In the genomic region with DNA sequence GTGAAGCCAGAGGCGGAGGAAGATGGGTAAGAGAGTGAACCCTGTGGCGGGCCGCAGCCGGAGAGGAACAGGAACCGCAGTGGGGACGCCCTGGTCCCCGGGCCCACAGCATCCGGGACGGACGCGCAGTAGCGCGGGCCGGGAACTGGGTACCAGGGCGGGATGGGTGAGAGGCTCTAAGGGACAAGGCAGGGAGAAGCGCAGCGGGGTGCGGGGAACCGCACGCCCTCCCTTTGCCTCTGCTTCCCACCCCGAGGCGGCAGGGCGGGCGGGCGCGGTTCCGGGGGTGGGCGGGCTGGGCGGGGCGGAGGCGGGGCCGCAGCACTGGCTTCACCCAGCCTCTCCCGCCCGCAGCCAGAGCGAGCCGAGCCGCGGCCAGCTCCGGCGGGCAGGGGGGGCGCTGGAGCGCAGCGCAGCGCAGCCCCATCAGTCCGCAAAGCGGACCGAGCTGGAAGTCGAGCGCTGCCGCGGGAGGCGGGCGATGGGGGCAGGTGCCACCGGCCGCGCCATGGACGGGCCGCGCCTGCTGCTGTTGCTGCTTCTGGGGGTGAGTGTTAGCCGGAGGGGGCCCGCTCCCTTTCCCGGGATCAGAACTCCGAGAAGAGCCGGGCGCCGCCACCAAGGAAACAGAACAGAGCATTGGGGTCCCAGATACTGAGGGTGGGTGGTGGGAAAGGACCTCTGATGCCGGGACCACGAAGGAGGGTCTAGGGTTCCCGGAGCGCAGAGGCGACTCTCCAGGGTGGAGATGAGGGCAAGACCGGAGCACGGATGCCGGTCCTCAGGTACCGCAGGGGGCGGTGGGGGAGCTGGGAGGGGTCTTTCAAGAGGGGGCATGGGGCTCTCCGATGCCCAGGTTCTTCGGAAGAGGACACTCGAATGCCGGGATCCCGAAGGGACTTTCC, we compare ENCODE assay signal across 8 cellular contexts. TPM values are rescaled to one million over a fixed set of nuclear protein-coding genes. Genes with fewer than 3 reads are reported as not detected.
DNase-seq lines count a peak whose midpoint lies in the region; ATAC-seq and TF ChIP-seq lines count a peak whose summit lies in the region.

A gene with protein sequence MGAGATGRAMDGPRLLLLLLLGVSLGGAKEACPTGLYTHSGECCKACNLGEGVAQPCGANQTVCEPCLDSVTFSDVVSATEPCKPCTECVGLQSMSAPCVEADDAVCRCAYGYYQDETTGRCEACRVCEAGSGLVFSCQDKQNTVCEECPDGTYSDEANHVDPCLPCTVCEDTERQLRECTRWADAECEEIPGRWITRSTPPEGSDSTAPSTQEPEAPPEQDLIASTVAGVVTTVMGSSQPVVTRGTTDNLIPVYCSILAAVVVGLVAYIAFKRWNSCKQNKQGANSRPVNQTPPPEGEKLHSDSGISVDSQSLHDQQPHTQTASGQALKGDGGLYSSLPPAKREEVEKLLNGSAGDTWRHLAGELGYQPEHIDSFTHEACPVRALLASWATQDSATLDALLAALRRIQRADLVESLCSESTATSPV (plus strand): TSS at position 357 of the 905 bp plus-strand sequence. CDS start 125 bp downstream, at position 482.

- peaks cover 33% of the 10 kb centered on the region for H3K4me1 ChIP-seq in CD8-positive, alpha-beta T cell (ENCODE audit: insufficient read depth, low read length)
- peaks cover 20% of the 10 kb centered on the region for H3K4me1 ChIP-seq in GM23338 (ENCODE audit: insufficient read depth)
- peaks cover 0 to 38% (median 17%) of the 10 kb centered on the region in 4 donors for H3K4me1 ChIP-seq in tibial nerve

- peak in 6 of 7 experiments; percentile 30 to 71 (median 40) for DNase-seq in CD8-positive, alpha-beta T cell
- DNase-seq in GM23338 (ENCODE audit: low spot score) (peak; percentile 76), NCI-H82 (lab: John Stamatoyannopoulos, UW) (peak; percentile 82), foreskin fibroblast (peak; percentile 25 to 59), tibial nerve (ENCODE audit: low spot score in 2 of 2) (no peak)
- DNase-seq in activated T-cell treated with anti-CD3 and anti-CD28 coated beads, Interleukin-2, amount 50 U/mL, for 48 hours: peak; percentile 58 to 70

- POLR2A ChIA-PET in CD8-positive, alpha-beta T cell (lab: Charles Lee): no interaction called here

- no peaks in the 10 kb centered on the region; the same call in 1 of the 2 replicates for H3F3A ChIP-seq in GM23338 (replicated peaks; ENCODE audit: low read depth)
- no peaks in the 10 kb centered on the region for H3F3A ChIP-seq in neural cell (ENCODE audit: insufficient read depth, low read length, poor library complexity, severe bottlenecking)

- peak within 1 kb of the TSS; percentile 67 for H3K4me3 ChIP-seq in CD8-positive, alpha-beta T cell (ENCODE audit: low read depth, low read length)
- H3K4me3 ChIP-seq in GM23338 (peak within 1 kb of the TSS; percentile 80), foreskin fibroblast (ENCODE audit: low read depth in 1 of 2, low read length in 2 of 2) (peak within 1 kb of the TSS; percentile 15 to 24), neural cell (ENCODE audit: low read length) (peak within 1 kb of the TSS; percentile 79), tibial nerve (peak within 1 kb of the TSS; percentile 44 to 71 (median 60))

- no peak within 1 kb of the TSS for H3K27ac Mint-ChIP-seq in CD8-positive, alpha-beta T cell
- no peak within 1 kb of the TSS for H3K27ac Mint-ChIP-seq in GM23338

- TF ChIP-seq RAD21 in neural cell (conservative IDR thresholded peaks at IDR 0.05): no peak

- H3K27ac ChIP-seq in CD8-positive, alpha-beta T cell (ENCODE audit: low read depth, low read length): no peak within 1 kb of the TSS
- H3K27ac ChIP-seq in GM23338 (ENCODE audit: low read depth): no peak within 1 kb of the TSS
- H3K27ac ChIP-seq in neural cell (ENCODE audit: low read length): no peak within 1 kb of the TSS
- peak within 1 kb of the TSS; percentile 34 to 85 (median 66) for H3K27ac ChIP-seq in tibial nerve

- peaks cover 28% of the 10 kb centered on the region for H3K4me1 Mint-ChIP-seq in CD8-positive, alpha-beta T cell (ENCODE audit: low read depth)
- H3K4me1 Mint-ChIP-seq in GM23338: peaks cover 23% of the 10 kb centered on the region

- H3K27me3 ChIP-seq in CD8-positive, alpha-beta T cell (ENCODE audit: insufficient read depth, low read length): peaks cover 24% of the 10 kb centered on the region
- H3K27me3 ChIP-seq in GM23338 (ENCODE audit: insufficient read depth) (peaks cover 68% of the 10 kb centered on the region), neural cell (ENCODE audit: insufficient read depth, low read depth, low read length) (peaks cover 58% of the 10 kb centered on the region), tibial nerve (peaks cover 0 to 46% of the 10 kb centered on the region in 2 donors)

- intact Hi-C loops in CD8-positive, alpha-beta T cell (cut with DNase I, micrococcal nuclease): loop anchor here (1.0 to 10.0 kb wide), 5 partner anchors 80 to 210 kb away; partner anchors contain the start of genes PHB1 (in 1 of the 2) and SLC35B1 (in 1 of the 2)

- no peaks in the 10 kb centered on the region for H3K9me3 ChIP-seq in CD8-positive, alpha-beta T cell (ENCODE audit: low read length)
- H3K9me3 ChIP-seq in neural cell (ENCODE audit: low read length): no peaks in the 10 kb centered on the region
- no peaks in the 10 kb centered on the region for H3K9me3 ChIP-seq in tibial nerve

- H2AFZ ChIP-seq in GM23338: peak within 1 kb of the TSS; percentile 85
- no peak within 1 kb of the TSS for H2AFZ ChIP-seq in neural cell (ENCODE audit: low read depth, low read length)

- no peaks in the 10 kb centered on the region for H3K36me3 ChIP-seq in CD8-positive, alpha-beta T cell (ENCODE audit: insufficient read depth, low read length)
- H3K36me3 ChIP-seq in GM23338 (ENCODE audit: insufficient read depth) (no peaks in the 10 kb centered on the region), neural cell (ENCODE audit: insufficient read depth, low read length) (no peaks in the 10 kb centered on the region), tibial nerve (no peaks in the 10 kb centered on the region)

- WGBS in tibial nerve, 2 donors: 1% methylated on average over 36 to 47 of the region's 81 CpGs

- peak within 1 kb of the TSS; percentile 79 for H3K4me3 Mint-ChIP-seq in CD8-positive, alpha-beta T cell
- H3K4me3 Mint-ChIP-seq in GM23338: peak within 1 kb of the TSS; percentile 82

- peaks cover 34% of the 10 kb centered on the region for H3K27me3 Mint-ChIP-seq in CD8-positive, alpha-beta T cell (ENCODE audit: low read depth)
- peaks cover 48% of the 10 kb centered on the region for H3K27me3 Mint-ChIP-seq in GM23338 (ENCODE audit: insufficient read depth, low read depth, poor library complexity)

- CTCF ChIA-PET in CD8-positive, alpha-beta T cell (lab: Charles Lee): interaction anchor here (0.7 to 6.0 kb wide), 4 partner anchors 12 to 167 kb away, joined by 3 to 51 read pairs (median 4); no protein-coding TSS in a partner anchor

- no peaks in the 10 kb centered on the region for H4K20me1 ChIP-seq in GM23338 (replicated peaks; ENCODE audit: insufficient read depth)
- H4K20me1 ChIP-seq in neural cell (ENCODE audit: insufficient read depth): no peaks in the 10 kb centered on the region

- H3K79me2 ChIP-seq in GM23338 (replicated peaks; ENCODE audit: insufficient read depth) (no peaks in the 10 kb centered on the region), neural cell (replicated peaks; ENCODE audit: insufficient read depth, low read length) (no peaks in the 10 kb centered on the region)

- no peaks in the 10 kb centered on the region for H3K9me3 Mint-ChIP-seq in CD8-positive, alpha-beta T cell
- H3K9me3 Mint-ChIP-seq in GM23338: no peaks in the 10 kb centered on the region

- peak; percentile 88 to 91 for TF ChIP-seq POLR2A in tibial nerve (IDR thresholded peaks at IDR 0.05)

- no peaks in the 10 kb centered on the region for H3K36me3 Mint-ChIP-seq in CD8-positive, alpha-beta T cell
- no peaks in the 10 kb centered on the region for H3K36me3 Mint-ChIP-seq in GM23338 (ENCODE audit: low read depth)

- ATAC-seq in CD8-positive, alpha-beta T cell: peak; percentile 58
- ATAC-seq in GM23338: peak; percentile 43
- ATAC-seq in HG03442 (IDR thresholded peaks at IDR 0.05; ENCODE audit: unreplicated experiment): no peak

- H3K9me2 ChIP-seq in GM23338 (ENCODE audit: insufficient read depth) (no peaks in the 10 kb centered on the region), neural cell (ENCODE audit: insufficient read depth, low read length) (no peaks in the 10 kb centered on the region)

- peak within 1 kb of the TSS; percentile 97 for H3K4me2 ChIP-seq in GM23338
- H3K4me2 ChIP-seq in neural cell (ENCODE audit: low read length): no peak within 1 kb of the TSS

- H3K9ac ChIP-seq in neural cell (ENCODE audit: low read length): peak within 1 kb of the TSS; percentile 50

- no peak for TF ChIP-seq CTCF in CD8-positive, alpha-beta T cell (IDR thresholded peaks at IDR 0.05)
- TF ChIP-seq CTCF in GM23338 (conservative IDR thresholded peaks at IDR 0.05; ENCODE audit: low read depth in 2 of 2) (peak in 1 of 2 experiments; percentile 45; a peak in 2 of 4 replicates), foreskin fibroblast (IDR thresholded peaks at IDR 0.05; ENCODE audit: low read depth, low read length) (no peak), neural cell (IDR thresholded peaks at IDR 0.05; ENCODE audit: poor library complexity, severe bottlenecking) (no peak), tibial nerve (IDR thresholded peaks at IDR 0.05) (peak in 1 of 5 experiments; percentile 38)

- no peak for TF ChIP-seq EP300 in neural cell (conservative IDR thresholded peaks at IDR 0.05; ENCODE audit: poor library complexity, severe bottlenecking)
- peak in 1 of 2 donors; percentile 96 for TF ChIP-seq EP300 in tibial nerve (IDR thresholded peaks at IDR 0.05)

TF ChIP-seq in GM23338, 12 proteins besides CTCF, POLR2A, EP300 and RAD21:
- TF ChIP-seq JUNB (IDR thresholded peaks at IDR 0.05; ENCODE audit: unreplicated experiment) (no peak), POLR2AphosphoS5 (IDR thresholded peaks at IDR 0.05; ENCODE audit: low read depth) (peak; percentile 76)

RNA-seq across cellular contexts. Expression of the gene that starts here (rescaled TPM):
- under 1 TPM; 0.25 to 0.73 TPM for total RNA-seq in CD8-positive, alpha-beta T cell
- 6.8 and 6.9 TPM in 2 replicates for total RNA-seq in GM23338 (2014; rRNA removed; shearing (Covaris generic))
- polyA plus RNA-seq in GM23338 (2016; fragmentation: Nextera tagmentation; extraction: Ambion mirVana) (2.3 and 2.8 TPM in 2 replicates), neural cell (3.6 and 6.7 TPM in 2 replicates)
- polyA minus RNA-seq in neural cell: 5.6 and 7.2 TPM in 2 replicates
- total RNA-seq in tibial nerve: 100 to 1,000 TPM; 205 to 279 (median 238) TPM

Comparison
In these comparisons a context has a peak if more than half of its experiments do, and no peak if none do; other contexts are left out.
1. RNA of the gene that starts here (total RNA-seq): 205 to 279 TPM in tibial nerve; 6.8 to 6.9 TPM in GM23338 and 0.25 to 0.73 TPM in CD8-positive, alpha-beta T cell; every median in the first group is over 10 times any median in the second.
2. Peak in DNase-seq, ATAC-seq and H3K4me3 ChIP-seq in CD8-positive, alpha-beta T cell; RNA of the gene not detected or under 1 TPM.
3. DNase-seq: peak in GM23338 (single experiment), NCI-H82 (single experiment), activated T-cell treated with anti-CD3 and anti-CD28 coated beads, Interleukin-2, amount 50 U/mL, for 48 hours (2 of 2) and foreskin fibroblast (2 of 2); none in tibial nerve (0 of 2).
4. H3K27ac ChIP-seq: peak in tibial nerve (4 of 4); none in CD8-positive, alpha-beta T cell (single experiment), GM23338 (single experiment) and neural cell (single experiment).
5. H3K4me3 ChIP-seq: peak in every context shown above with its lines; median percentile 80 in GM23338; 79 in neural cell; 67 in CD8-positive, alpha-beta T cell; 60 in tibial nerve; 20 in foreskin fibroblast.